8 cellular contexts compared by ENCODE assay signal in genomic region chr16:84599528-84600202, GRCh38.
DNase-seq lines count a peak whose midpoint lies in the region; ATAC-seq and FAIRE-seq lines count a peak whose summit lies in the region.

No MANE protein-coding gene starts in this region.

- FAIRE-seq in GM18507 (lab: Jason Lieb, UNC): peak; percentile 85

- DNase-seq in GM18507 (ENCODE audit: extremely low spot score, insufficient read length, low read depth): no peak
- peak; percentile 27 for DNase-seq in T-helper 22 cell (ENCODE audit: low read depth)
- peak; percentile 43 for DNase-seq in central memory CD4-positive, alpha-beta T cell
- DNase-seq in kidney glomerular epithelial cell (lab: John Stamatoyannopoulos, UW): peak; percentile 75
- DNase-seq in stimulated activated CD4-positive, alpha-beta T cell treated with anti-CD3 and anti-CD28 coated beads, Interleukin-12 subunit alpha, Interleukin-12 subunit beta, amount 100 ng/mL, for 24 hours (ENCODE audit: low read depth in 2 of 2): peak; percentile 54 to 62
- DNase-seq in DMS53 (lab: John Stamatoyannopoulos, UW): no peak

- peak; percentile 48 for ATAC-seq in HG03432 (IDR thresholded peaks at IDR 0.05; ENCODE audit: unreplicated experiment)
- ATAC-seq in HG03571 (IDR thresholded peaks at IDR 0.05; ENCODE audit: unreplicated experiment): no peak

Comparison
In these comparisons a context has a peak if more than half of its experiments do, and no peak if none do; other contexts are left out.
1. DNase-seq: peak in T-helper 22 cell (single experiment), central memory CD4-positive, alpha-beta T cell (single experiment), kidney glomerular epithelial cell (single experiment) and stimulated activated CD4-positive, alpha-beta T cell treated with anti-CD3 and anti-CD28 coated beads, Interleukin-12 subunit alpha, Interleukin-12 subunit beta, amount 100 ng/mL, for 24 hours (2 of 2); none in GM18507 (single experiment) and DMS53 (single experiment).